8 cellular contexts compared by ENCODE assay signal in genomic region chr20:2800590-2801458, GRCh38. TPM values are rescaled to one million over a fixed set of nuclear protein-coding genes. Genes with fewer than 3 reads are reported as not detected.
DNase-seq lines count a peak whose midpoint lies in the region; ATAC-seq, FAIRE-seq and TF ChIP-seq lines count a peak whose summit lies in the region.

CPXM1 (minus strand) TSS chr20:2800627; CDS start chr20:2800572, 55 bp downstream.

- CTCF ChIA-PET in HepG2 (lab: Yijun Ruan, JAX; ENCODE audit: low intra/inter-chr PET ratio, low total read pairs), result no interaction called here

- H3K79me2 ChIP-seq in HepG2 (ENCODE audit: insufficient read depth, low read length), result no peaks in the 10 kb centered on the region

- WGBS in HepG2 (ENCODE audit: low lambda C conversion rate), result 15% methylated on average over 36 of the region's 51 CpGs
- 5 to 10% methylated on average over 25 to 32 of the region's 51 CpGs for WGBS in tibial nerve, 2 donors

- no peak for TF ChIP-seq RAD21 in HepG2 (CRISPR knock-in tag; IDR thresholded peaks at IDR 0.05)

- TF ChIP-seq POLR2A in HepG2 (IDR thresholded peaks at IDR 0.05; ENCODE audit: insufficient read depth in 1 of 2, low read depth in 2 of 2, low read length in 2 of 2), result no peak
- no peak for TF ChIP-seq POLR2A in tibial nerve (IDR thresholded peaks at IDR 0.05)

- peaks cover 5 to 24% (median 22%) of the 10 kb centered on the region in 11 experiments; a peak in 17 of 22 replicates for H3K27me3 ChIP-seq in BLaER1 treated with 17β-estradiol and CSF1 and Interleukin-3, amounts not matched to agents 10 nM and 100 nM
- H3K27me3 ChIP-seq in adipocyte (replicated peaks; ENCODE audit: control insufficient read depth, insufficient read depth, low read length), result peaks cover 29% of the 10 kb centered on the region
- H3K27me3 ChIP-seq in HepG2 (ENCODE audit: control insufficient read depth in 1 of 2, insufficient read depth in 2 of 2, low read length in 2 of 2), result peaks cover 15 to 81% of the 10 kb centered on the region in 2 experiments
- peaks cover 0 to 83% of the 10 kb centered on the region in 2 donors for H3K27me3 ChIP-seq in tibial nerve
- no peaks in the 10 kb centered on the region for H3K27me3 ChIP-seq in SJCRH30

- ATAC-seq in HepG2 (peak; percentile 71), GM21360 (IDR thresholded peaks at IDR 0.05; ENCODE audit: unreplicated experiment) (no peak)

- H2AFZ ChIP-seq in HepG2 (ENCODE audit: low read length), result no peak within 1 kb of the TSS

- FAIRE-seq in GM19239 (lab: Jason Lieb, UNC), result peak; percentile 94
- FAIRE-seq in HepG2 (lab: Jason Lieb, UNC), result peak; percentile 71

- no peak for TF ChIP-seq CTCF in HepG2 (CRISPR knock-in tag; IDR thresholded peaks at IDR 0.05)
- no peak for TF ChIP-seq CTCF in tibial nerve (IDR thresholded peaks at IDR 0.05)

- POLR2A ChIA-PET in HepG2 (lab: Yijun Ruan, JAX), result no interaction called here

- intact Hi-C loops in HepG2 (cut with micrococcal nuclease; ENCODE audit: unreplicated experiment), result no loop called here

- peak; percentile 83 for DNase-seq in GM19239 (ENCODE audit: insufficient read length, low spot score)
- DNase-seq in NAMALWA (ENCODE audit: low spot score), result peak; percentile 74
- peak; percentile 6 for DNase-seq in adipocyte (ENCODE audit: low read depth)
- DNase-seq in HepG2 (ENCODE audit: low spot score), result peak; percentile 46
- no peak for DNase-seq in tibial nerve (ENCODE audit: low spot score in 2 of 2)
- no peak for DNase-seq in SJCRH30

- TF ChIP-seq EP300 in HepG2 (IDR thresholded peaks at IDR 0.05; ENCODE audit: low read depth in 2 of 2, low read length in 2 of 2), result no peak
- no peak for TF ChIP-seq EP300 in HepG2 (CRISPR knock-in tag; IDR thresholded peaks at IDR 0.05; ENCODE audit: borderline replicate concordance)
- no peak for TF ChIP-seq EP300 in tibial nerve (IDR thresholded peaks at IDR 0.05)

- peak within 1 kb of the TSS; percentile 79 to 99 (median 97) for H3K9ac ChIP-seq in BLaER1 treated with 17β-estradiol and CSF1 and Interleukin-3, amounts not matched to agents 10 nM and 100 nM
- H3K9ac ChIP-seq in adipocyte (ENCODE audit: low read length) (peak within 1 kb of the TSS; percentile 82), HepG2 (ENCODE audit: insufficient read depth, low read depth, low read length) (no peak within 1 kb of the TSS)

- BruUV-seq in HepG2 (replicated peaks; lab: Mats Ljungman, UMichigan), result no TSS peak

- H3K4me3 ChIP-seq in BLaER1 treated with 17β-estradiol and CSF1 and Interleukin-3, amounts not matched to agents 10 nM and 100 nM, result peak within 1 kb of the TSS; percentile 58 to 94 (median 86)
- H3K4me3 ChIP-seq in adipocyte (ENCODE audit: low read length), result peak within 1 kb of the TSS; percentile 78
- H3K4me3 ChIP-seq in HepG2 (replicated peaks in 1 of 3; ENCODE audit: insufficient read depth in 1 of 3, low read depth in 2 of 3, low read length in 3 of 3), result peak within 1 kb of the TSS; percentile 20 to 55 (median 27); a peak in 4 of 6 replicates
- H3K4me3 ChIP-seq in tibial nerve, result peak within 1 kb of the TSS in 3 of 4 donors; percentile 8 to 36 (median 15)
- no peak within 1 kb of the TSS for H3K4me3 ChIP-seq in SJCRH30

- H3K4me1 ChIP-seq in BLaER1 treated with 17β-estradiol and CSF1 and Interleukin-3, amounts not matched to agents 10 nM and 100 nM, result peaks cover 34 to 57% (median 47%) of the 10 kb centered on the region in 10 experiments
- H3K4me1 ChIP-seq in adipocyte (ENCODE audit: control insufficient read depth, insufficient read depth, low read length), result peaks cover 27% of the 10 kb centered on the region
- peaks cover 10% of the 10 kb centered on the region for H3K4me1 ChIP-seq in HepG2 (ENCODE audit: insufficient read depth, low read length)
- H3K4me1 ChIP-seq in tibial nerve, result peaks cover 0 to 39% (median 5%) of the 10 kb centered on the region in 4 donors
- H3K4me1 ChIP-seq in SJCRH30, result no peaks in the 10 kb centered on the region

- in situ Hi-C loops in HepG2 (cut with HindIII; ENCODE audit: extremely low pct_ligation_motif_present, low pct_unique_long_range_greater_than_20kb), result no loop called here

- H3K36me3 ChIP-seq in BLaER1 treated with 17β-estradiol and CSF1 and Interleukin-3, amounts not matched to agents 10 nM and 100 nM, result peaks cover 5 to 30% (median 28%) of the 10 kb centered on the region in 11 experiments; a peak in 21 of 22 replicates
- no peaks in the 10 kb centered on the region for H3K36me3 ChIP-seq in adipocyte (ENCODE audit: control insufficient read depth, insufficient read depth, low read length, severe bottlenecking)
- H3K36me3 ChIP-seq in HepG2 (replicated peaks in 1 of 2; ENCODE audit: control insufficient read depth in 1 of 2, insufficient read depth in 2 of 2, low read length in 2 of 2), result no peaks in the 10 kb centered on the region
- H3K36me3 ChIP-seq in tibial nerve, result no peaks in the 10 kb centered on the region
- H3K36me3 ChIP-seq in SJCRH30, result no peaks in the 10 kb centered on the region

- H3K27ac ChIP-seq in BLaER1 treated with 17β-estradiol and CSF1 and Interleukin-3, amounts not matched to agents 10 nM and 100 nM, result peak within 1 kb of the TSS; percentile 55 to 100 (median 97); a peak in 21 of 22 replicates
- H3K27ac ChIP-seq in HepG2 (ENCODE audit: extremely low read length, insufficient read depth, low read length) (no peak within 1 kb of the TSS), tibial nerve (no peak within 1 kb of the TSS), SJCRH30 (no peak within 1 kb of the TSS)

- H3K4me2 ChIP-seq in BLaER1 treated with 17β-estradiol and CSF1 and Interleukin-3, amounts not matched to agents 10 nM and 100 nM, result peak within 1 kb of the TSS; percentile 89 to 99 (median 92)
- H3K4me2 ChIP-seq in HepG2 (ENCODE audit: low read depth, low read length), result peak within 1 kb of the TSS; percentile 64

- no peaks in the 10 kb centered on the region for H3K9me3 ChIP-seq in BLaER1 treated with 17β-estradiol and CSF1 and Interleukin-3, amounts not matched to agents 10 nM and 100 nM (replicated peaks in 1 of 11)
- H3K9me3 ChIP-seq in adipocyte (ENCODE audit: control insufficient read depth, low read length) (no peaks in the 10 kb centered on the region), HepG2 (ENCODE audit: low read length) (no peaks in the 10 kb centered on the region), tibial nerve (no peaks in the 10 kb centered on the region), SJCRH30 (replicated peaks) (no peaks in the 10 kb centered on the region)

- peaks cover 0 to 30% (median 27%) of the 10 kb centered on the region in 11 experiments; a peak in 18 of 22 replicates for H4K20me1 ChIP-seq in BLaER1 treated with 17β-estradiol and CSF1 and Interleukin-3, amounts not matched to agents 10 nM and 100 nM
- no peaks in the 10 kb centered on the region for H4K20me1 ChIP-seq in HepG2 (ENCODE audit: insufficient read depth, low read length)

TF ChIP-seq in HepG2, 621 proteins besides CTCF, POLR2A, EP300 and RAD21 (continues in another document):
- no peak for TF ChIP-seq PCBP2 (optimal IDR thresholded peaks at IDR 0.05; ENCODE audit: low read depth, low read length, poor library complexity, severe bottlenecking)
- no peak for TF ChIP-seq FOSL1 (CRISPR knock-in tag; IDR thresholded peaks at IDR 0.05; ENCODE audit: borderline replicate concordance)
- TF ChIP-seq EZH2 (conservative IDR thresholded peaks at IDR 0.05; ENCODE audit: low read depth, low read length), result peak; percentile 97
- no peak for TF ChIP-seq MED8 (CRISPR knock-in tag; IDR thresholded peaks at IDR 0.05; ENCODE audit: insufficient replicate concordance)
- no peak for TF ChIP-seq ZFYVE20 (CRISPR knock-in tag; IDR thresholded peaks at IDR 0.05; ENCODE audit: borderline replicate concordance, low read depth)
- 0 out of 2 replicates have a peak, but pooled peaks have one; percentile 3 for TF ChIP-seq MYC (CRISPR knock-in tag; IDR thresholded peaks at IDR 0.05; ENCODE audit: borderline replicate concordance)
- TF ChIP-seq E2F1 (CRISPR knock-in tag; IDR thresholded peaks at IDR 0.05), result no peak
- peak; percentile 56; the same call in 1 of the 2 replicates for TF ChIP-seq ZNF777 (CRISPR knock-in tag; IDR thresholded peaks at IDR 0.05)

RNA-seq across cellular contexts. Expression of gene CPXM1, which starts in this region (rescaled TPM):
- total RNA-seq in HepG2 (2016; rRNA removed; fragmentation: Illumina TruSeq; extraction: Trizol) (not detected in 2 replicates), tibial nerve (1 to 10 TPM; 1.6 to 3.6 (median 1.9) TPM)
- not detected in 2 replicates for total RNA-seq in HepG2 (2016; cell fraction: cytosol; rRNA removed; fragmentation: Illumina TruSeq; extraction: Trizol; ENCODE audit: low read depth)
- total RNA-seq in HepG2 (2016; cell fraction: insoluble cytoplasmic fraction; rRNA removed; fragmentation: Illumina TruSeq; extraction: Trizol), result not detected in 2 replicates
- total RNA-seq in HepG2 (2016; cell fraction: membrane; rRNA removed; fragmentation: Illumina TruSeq; extraction: Trizol), result not detected in 2 replicates
- total RNA-seq in HepG2 (2016; cell fraction: nucleus; rRNA removed; fragmentation: Illumina TruSeq; extraction: Trizol), result not detected in 2 replicates
- polyA plus RNA-seq in HepG2 (2011; rRNA removed), result 0.07 TPM in 1 of 2 replicates, not detected in the other
- 0.04 TPM in 1 of 2 replicates, not detected in the other for polyA plus RNA-seq in HepG2 (2011; cell fraction: cytosol; rRNA removed)
- 0.14 and 0.34 TPM in 2 replicates for polyA plus RNA-seq in HepG2 (2011; cell fraction: nucleus; rRNA removed)
- polyA plus RNA-seq in HepG2 (2012), result not detected in 2 replicates
- polyA plus RNA-seq in HepG2 (2016; cell fraction: cytosol; fragmentation: Illumina TruSeq; extraction: Trizol; ENCODE audit: low read depth), result not detected in 2 replicates
- not detected in 2 replicates for polyA plus RNA-seq in HepG2 (2016; cell fraction: insoluble cytoplasmic fraction; fragmentation: Illumina TruSeq; extraction: Trizol; ENCODE audit: low read depth)
- not detected in 2 replicates for polyA plus RNA-seq in HepG2 (2016; cell fraction: membrane; fragmentation: Illumina TruSeq; extraction: Trizol; ENCODE audit: low read depth)
- polyA plus RNA-seq in HepG2 (2016; cell fraction: nucleus; fragmentation: Illumina TruSeq; extraction: Trizol; ENCODE audit: insufficient read depth, low read depth), result not detected in 2 replicates
- polyA minus RNA-seq in HepG2 (2011; rRNA and poly(A)+ RNA removed; ENCODE audit: low replicate concordance), result not detected in 2 replicates
- polyA minus RNA-seq in HepG2 (2011; cell fraction: cytosol; rRNA and poly(A)+ RNA removed), result not detected in 2 replicates
- not detected in 2 replicates for polyA minus RNA-seq in HepG2 (2011; cell fraction: nucleus; rRNA and poly(A)+ RNA removed)
- total RNA-seq in SJCRH30 (2014; rRNA removed; shearing (Covaris generic)), result 0.10 and 0.12 TPM in 2 replicates

Comparison
In these comparisons a context has a peak if more than half of its experiments do, and no peak if none do; other contexts are left out.
1. Peak in DNase-seq, ATAC-seq, H3K4me3 ChIP-seq and H3K4me2 ChIP-seq in HepG2; RNA of the gene not detected or under 1 TPM.
2. H3K27ac ChIP-seq: peak in BLaER1 treated with 17β-estradiol and CSF1 and Interleukin-3, amounts not matched to agents 10 nM and 100 nM (11 of 11); none in HepG2 (single experiment), tibial nerve (0 of 4) and SJCRH30 (single experiment).
3. DNase-seq: peak in GM19239 (single experiment), NAMALWA (single experiment) and adipocyte (single experiment); none in tibial nerve (0 of 2) and SJCRH30 (0 of 2).